Comparison of ENCODE assay signal across 1 cellular context in the genomic region with DNA sequence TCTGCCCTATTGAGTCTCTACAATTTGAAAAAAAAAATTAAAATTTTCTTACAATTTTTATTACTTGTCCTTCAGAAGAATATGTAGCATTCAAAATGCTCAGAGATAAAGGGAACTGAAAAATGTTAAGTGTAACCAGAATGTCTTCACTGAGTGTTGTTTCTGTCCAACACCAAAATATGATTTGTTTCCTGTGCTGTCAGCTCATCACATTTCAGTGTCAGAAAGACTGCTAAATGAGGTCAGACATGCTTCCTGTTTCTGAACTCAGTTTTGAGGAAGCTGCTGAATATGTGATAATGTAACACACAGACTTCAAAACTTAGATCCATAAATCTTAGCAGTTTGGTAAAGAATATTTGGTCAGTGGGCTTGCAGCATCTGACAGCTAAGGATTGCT.
TF ChIP-seq lines count a peak whose summit lies in the region.

No MANE protein-coding gene starts in this region.

TF ChIP-seq in GM12878, 131 proteins besides CTCF, POLR2A, EP300 and RAD21 (continued from another document):
- TF ChIP-seq HDAC2 (IDR thresholded peaks at IDR 0.05) (no peak), MTA2 (IDR thresholded peaks at IDR 0.05; ENCODE audit: low read depth) (peak; percentile 87), NBN (IDR thresholded peaks at IDR 0.05) (peak; percentile 81), ATF7 (IDR thresholded peaks at IDR 0.05; ENCODE audit: low read depth) (peak; percentile 91), SP1 (IDR thresholded peaks at IDR 0.05; ENCODE audit: low read depth, low read length) (no peak), ATF3 (IDR thresholded peaks at IDR 0.05; ENCODE audit: borderline replicate concordance, extremely low read depth, low read depth, low read length) (no peak), YY1 (IDR thresholded peaks at IDR 0.05; ENCODE audit: low read depth, low read length) (no peak), ETV6 (conservative IDR thresholded peaks at IDR 0.05 in 1 of 2, IDR thresholded peaks at IDR 0.05 in 1 of 2; ENCODE audit: borderline replicate concordance in 1 of 2, low read depth in 1 of 2) (0 out of 4 replicates have a peak, but pooled peaks of 1 of the 2 experiments have one; percentile 30), NRF1 (conservative IDR thresholded peaks at IDR 0.05; ENCODE audit: low read depth, low read length) (no peak), IKZF1 (conservative IDR thresholded peaks at IDR 0.05) (peak; percentile 45; the same call in 1 of the 2 replicates), CREM (IDR thresholded peaks at IDR 0.05; ENCODE audit: low read depth) (no peak)
- TF ChIP-seq, protein P1, sequence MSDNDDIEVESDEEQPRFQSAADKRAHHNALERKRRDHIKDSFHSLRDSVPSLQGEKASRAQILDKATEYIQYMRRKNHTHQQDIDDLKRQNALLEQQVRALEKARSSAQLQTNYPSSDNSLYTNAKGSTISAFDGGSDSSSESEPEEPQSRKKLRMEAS (IDR thresholded peaks at IDR 0.05; ENCODE audit: low read depth, low read length), result no peak
